Comparison of ENCODE assay signal across 26 cellular contexts in the genomic region with DNA sequence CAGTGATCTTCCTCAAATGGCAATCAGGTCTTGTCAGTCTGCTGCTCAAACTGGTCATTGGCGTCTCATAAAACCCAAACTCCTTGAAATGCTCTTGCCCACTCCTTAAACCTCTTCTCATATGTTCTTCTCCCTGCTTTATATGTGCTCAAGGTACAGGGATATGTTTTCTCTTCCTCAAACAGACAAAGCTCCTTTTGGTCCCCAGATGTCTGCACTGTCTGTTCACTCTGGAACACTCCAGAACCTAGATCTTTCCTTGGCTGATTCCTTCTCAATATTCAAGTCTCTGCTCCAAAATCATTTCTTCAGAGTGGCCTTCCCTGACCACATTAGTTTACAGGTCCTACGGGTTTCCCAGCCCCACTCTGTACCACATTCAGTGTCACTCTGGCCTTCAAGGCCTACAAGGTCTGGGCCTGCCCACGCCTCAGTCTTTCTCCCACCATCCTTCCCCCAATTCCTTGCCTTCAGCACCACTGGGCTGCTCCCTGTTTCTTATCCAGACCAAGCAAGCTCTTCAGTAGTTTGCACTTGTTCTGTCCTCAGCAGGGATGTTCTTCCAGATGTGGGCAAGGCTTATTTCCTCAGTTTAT. TPM values are rescaled to one million over a fixed set of nuclear protein-coding genes. Genes with fewer than 3 reads are reported as not detected.
DNase-seq lines count a peak whose midpoint lies in the region; ATAC-seq and TF ChIP-seq lines count a peak whose summit lies in the region.
"Had no signal": no experiment of that assay in that cellular context is flagged by ENCODE, and none has a peak within 500 bp of the region (broad histone marks: within the 10 kb centered on the region; RNA-seq: fewer than 3 reads in every experiment).

No MANE protein-coding gene starts in this region.

- peak in 1 of 2 donors; percentile 44 for ATAC-seq in natural killer cell treated with Interleukin-12 subunit alpha and Interleukin-12 subunit beta and Interleukin-15 and Interleukin-18, amount 100 ng/mL, for 72 hours
- no peak for ATAC-seq in natural killer cell
- no peak for ATAC-seq in activated CD8-positive, alpha-beta T cell treated with anti-CD3 and anti-CD28 coated beads for 36 hours
- peak; percentile 22 for ATAC-seq in naive thymus-derived CD4-positive, alpha-beta T cell
- ATAC-seq in HG02885 (IDR thresholded peaks at IDR 0.05; ENCODE audit: poor library complexity, unreplicated experiment) = no peak
- ATAC-seq: esophagus mucosa, HCT116, WTC11 had no signal

- POLR2A ChIA-PET in activated CD8-positive, alpha-beta T cell treated with anti-CD3 and anti-CD28 coated beads for 36 hours (lab: Charles Lee) = interaction anchor here (0.7 to 1.7 kb wide), 7 partner anchors 9 to 86 kb away, joined by 3 to 10 read pairs (median 3); partner anchors contain the start of gene THEMIS
- POLR2A ChIA-PET in naive thymus-derived CD4-positive, alpha-beta T cell (lab: Charles Lee) = interaction anchor here (0.9 to 1.0 kb wide), 2 partner anchors 10 to 18 kb away, joined by 3 to 5 read pairs; no protein-coding TSS in a partner anchor

- H3K36me3 ChIP-seq in naive thymus-derived CD4-positive, alpha-beta T cell (ENCODE audit: control insufficient read depth in 2 of 3, insufficient read depth in 3 of 3, low read length in 3 of 3) = peaks cover 0 to 9% (median 0%) of the 10 kb centered on the region in 3 experiments
- H3K36me3 ChIP-seq: left ventricle myocardium inferior, prostate gland, thoracic aorta had no signal

- H3K4me3 Mint-ChIP-seq in natural killer cell treated with Interleukin-12 subunit alpha and Interleukin-12 subunit beta and Interleukin-15 and Interleukin-18, amount 100 ng/mL, for 72 hours = peak overlapping the region; percentile 2
- no peak overlapping the region for H3K4me3 Mint-ChIP-seq in natural killer cell
- H3K4me3 Mint-ChIP-seq in activated CD8-positive, alpha-beta T cell treated with anti-CD3 and anti-CD28 coated beads for 36 hours = peak overlapping the region; percentile 53
- peak overlapping the region; percentile 8 to 91 (median 40) for H3K4me3 Mint-ChIP-seq in naive thymus-derived CD4-positive, alpha-beta T cell
- H3K4me3 Mint-ChIP-seq: immature natural killer cell, nephron, WTC11 had no signal

- peak overlapping the region; percentile 0 to 21 for H3K27ac Mint-ChIP-seq in natural killer cell treated with Interleukin-12 subunit alpha and Interleukin-12 subunit beta and Interleukin-15 and Interleukin-18, amount 100 ng/mL, for 72 hours
- no peak overlapping the region for H3K27ac Mint-ChIP-seq in natural killer cell
- peak overlapping the region; percentile 76 for H3K27ac Mint-ChIP-seq in activated CD8-positive, alpha-beta T cell treated with anti-CD3 and anti-CD28 coated beads for 36 hours
- peak overlapping the region; percentile 4 to 100 (median 75) for H3K27ac Mint-ChIP-seq in naive thymus-derived CD4-positive, alpha-beta T cell
- H3K27ac Mint-ChIP-seq: immature natural killer cell, nephron, WTC11 had no signal

- H3K27me3 Mint-ChIP-seq in natural killer cell treated with Interleukin-12 subunit alpha and Interleukin-12 subunit beta and Interleukin-15 and Interleukin-18, amount 100 ng/mL, for 72 hours = no peaks in the 10 kb centered on the region
- H3K27me3 Mint-ChIP-seq in natural killer cell (ENCODE audit: low read depth in 2 of 2) = no peaks in the 10 kb centered on the region
- no peaks in the 10 kb centered on the region for H3K27me3 Mint-ChIP-seq in activated CD8-positive, alpha-beta T cell treated with anti-CD3 and anti-CD28 coated beads for 36 hours
- no peaks in the 10 kb centered on the region for H3K27me3 Mint-ChIP-seq in naive thymus-derived CD4-positive, alpha-beta T cell

- no peak overlapping the region for H3K27ac ChIP-seq in naive thymus-derived CD4-positive, alpha-beta T cell (ENCODE audit: low read depth, low read length)
- H3K27ac ChIP-seq: hepatocyte, left ventricle myocardium inferior, prostate gland, RWPE1, thoracic aorta had no signal

- TF ChIP-seq CTCF in natural killer cell (IDR thresholded peaks at IDR 0.05) = no peak
- TF ChIP-seq CTCF in activated CD8-positive, alpha-beta T cell treated with anti-CD3 and anti-CD28 coated beads for 36 hours (IDR thresholded peaks at IDR 0.05) = no peak

- intact Hi-C loops in natural killer cell (cut with micrococcal nuclease) = no loop called here
- intact Hi-C loops in activated CD8-positive, alpha-beta T cell treated with anti-CD3 and anti-CD28 coated beads for 36 hours (cut with micrococcal nuclease) = loop anchor here (2.0 kb wide), 1 partner anchor 13 kb away; no protein-coding TSS in a partner anchor
- intact Hi-C loops in naive thymus-derived CD4-positive, alpha-beta T cell (cut with micrococcal nuclease) = loop anchor here in 1 of 2 donors (10.0 kb wide), 2 partner anchors 377 to 547 kb away; partner anchors contain the start of genes ECHDC1 and MTCL3

- no peak overlapping the region for H3K4me3 ChIP-seq in naive thymus-derived CD4-positive, alpha-beta T cell (ENCODE audit: low read length)
- H3K4me3 ChIP-seq: hepatocyte, left ventricle myocardium inferior, prostate gland, thoracic aorta had no signal

- no peaks in the 10 kb centered on the region for H3K9me3 ChIP-seq in naive thymus-derived CD4-positive, alpha-beta T cell (ENCODE audit: control insufficient read depth in 2 of 3, low read length in 3 of 3)
- H3K9me3 ChIP-seq: left ventricle myocardium inferior, prostate gland, SK-N-SH, thoracic aorta had no signal

- CTCF ChIA-PET in activated CD8-positive, alpha-beta T cell treated with anti-CD3 and anti-CD28 coated beads for 36 hours (lab: Charles Lee) = no interaction called here
- CTCF ChIA-PET in naive thymus-derived CD4-positive, alpha-beta T cell (lab: Charles Lee) = interaction anchor here (0.6 kb wide), 1 partner anchor 156 kb away, joined by 5 read pairs; no protein-coding TSS in a partner anchor

- H3K4me1 ChIP-seq in naive thymus-derived CD4-positive, alpha-beta T cell (ENCODE audit: control insufficient read depth in 2 of 2, insufficient read depth in 2 of 2, low read length in 2 of 2) = peaks cover 26 to 41% of the 10 kb centered on the region in 2 donors
- H3K4me1 ChIP-seq: left ventricle myocardium inferior, prostate gland had no signal

- peaks cover 10% of the 10 kb centered on the region for H3K36me3 Mint-ChIP-seq in natural killer cell treated with Interleukin-12 subunit alpha and Interleukin-12 subunit beta and Interleukin-15 and Interleukin-18, amount 100 ng/mL, for 72 hours
- H3K36me3 Mint-ChIP-seq in natural killer cell = no peaks in the 10 kb centered on the region
- H3K36me3 Mint-ChIP-seq in activated CD8-positive, alpha-beta T cell treated with anti-CD3 and anti-CD28 coated beads for 36 hours (ENCODE audit: low read depth) = peaks cover 54% of the 10 kb centered on the region
- peaks cover 10 to 47% (median 43%) of the 10 kb centered on the region in 5 donors for H3K36me3 Mint-ChIP-seq in naive thymus-derived CD4-positive, alpha-beta T cell
- H3K36me3 Mint-ChIP-seq: immature natural killer cell, WTC11 had no signal

- no peaks in the 10 kb centered on the region for H3K9me3 Mint-ChIP-seq in natural killer cell treated with Interleukin-12 subunit alpha and Interleukin-12 subunit beta and Interleukin-15 and Interleukin-18, amount 100 ng/mL, for 72 hours
- no peaks in the 10 kb centered on the region for H3K9me3 Mint-ChIP-seq in natural killer cell
- H3K9me3 Mint-ChIP-seq in activated CD8-positive, alpha-beta T cell treated with anti-CD3 and anti-CD28 coated beads for 36 hours = peaks cover 3% of the 10 kb centered on the region
- H3K9me3 Mint-ChIP-seq in naive thymus-derived CD4-positive, alpha-beta T cell = peaks cover 0 to 18% (median 0%) of the 10 kb centered on the region in 11 donors
- H3K9me3 Mint-ChIP-seq: immature natural killer cell, nephron had no signal

- H3K27me3 ChIP-seq in naive thymus-derived CD4-positive, alpha-beta T cell (ENCODE audit: control insufficient read depth in 2 of 2, insufficient read depth in 2 of 2, low read length in 2 of 2) = no peaks in the 10 kb centered on the region
- H3K27me3 ChIP-seq: hepatocyte had no signal

- peaks cover 6 to 21% of the 10 kb centered on the region in 2 donors for H3K4me1 Mint-ChIP-seq in natural killer cell treated with Interleukin-12 subunit alpha and Interleukin-12 subunit beta and Interleukin-15 and Interleukin-18, amount 100 ng/mL, for 72 hours (ENCODE audit: low read depth in 2 of 2)
- peaks cover 0 to 8% of the 10 kb centered on the region in 2 donors for H3K4me1 Mint-ChIP-seq in natural killer cell
- H3K4me1 Mint-ChIP-seq in activated CD8-positive, alpha-beta T cell treated with anti-CD3 and anti-CD28 coated beads for 36 hours (ENCODE audit: low read depth) = peaks cover 43% of the 10 kb centered on the region
- peaks cover 31 to 76% (median 67%) of the 10 kb centered on the region in 7 donors for H3K4me1 Mint-ChIP-seq in naive thymus-derived CD4-positive, alpha-beta T cell
- H3K4me1 Mint-ChIP-seq: nephron, WTC11 had no signal

- DNase-seq in natural killer cell treated with Interleukin-12 subunit alpha and Interleukin-12 subunit beta and Interleukin-15 and Interleukin-18, amount 100 ng/mL, for 72 hours (ENCODE audit: low spot score) = no peak
- no peak for DNase-seq in natural killer cell
- DNase-seq in activated CD8-positive, alpha-beta T cell treated with anti-CD3 and anti-CD28 coated beads for 36 hours = no peak
- DNase-seq in naive thymus-derived CD4-positive, alpha-beta T cell = no peak
- DNase-seq in activated effector memory CD4-positive, alpha-beta T cell treated with anti-CD3 and anti-CD28 coated beads, Interleukin-2, amount 50 U/mL, for 16 hours = no peak
- no peak for DNase-seq in AML-193 (lab: John Stamatoyannopoulos, UW)
- DNase-seq: activated gamma-delta T cell treated with Interleukin-2 at 50 U/mL for 16 hours; effector CD4-positive, alpha-beta T cell; foreskin melanocyte; immature natural killer cell; Karpas-422; left ventricle myocardium inferior; NCI-H1694 treated with DMSO at 0.1 percent for 48 hours; NCI-H69; SK-N-SH had no signal

RNA-seq across cellular contexts. Expression of gene THEMIS, which starts 9.0 kb away (rescaled TPM):
- 10 to 100 TPM in 1 of 2 donors, 1 to 10 TPM in 1; 3.8 to 44.2 TPM for total RNA-seq in natural killer cell treated with Interleukin-12 subunit alpha and Interleukin-12 subunit beta and Interleukin-15 and Interleukin-18, amount 100 ng/mL, for 72 hours
- 10 to 100 TPM in 1 of 3 donors, 1 to 10 TPM in 1, under 1 TPM in 1; 0.82 to 11.7 (median 1.7) TPM for total RNA-seq in natural killer cell
- 10 to 100 TPM; 79.5 to 80.1 TPM for total RNA-seq in activated CD8-positive, alpha-beta T cell treated with anti-CD3 and anti-CD28 coated beads for 36 hours
- total RNA-seq in naive thymus-derived CD4-positive, alpha-beta T cell = 10 to 100 TPM; 51.3 to 97.3 (median 54.7) TPM
- 100 to 1,000 TPM in 1 of 2 donors, 10 to 100 TPM in 1; 93.4 to 110 TPM for polyA plus RNA-seq in naive thymus-derived CD4-positive, alpha-beta T cell
- total RNA-seq: chondrocyte, hepatocyte, HT1080, WTC11 had no signal
- polyA plus RNA-seq: hepatocyte, SK-N-SH had no signal

Comparison
In these comparisons a context has a peak if more than half of its experiments do, and no peak if none do; other contexts are left out.
1. H3K27ac Mint-ChIP-seq: peak in natural killer cell treated with Interleukin-12 subunit alpha and Interleukin-12 subunit beta and Interleukin-15 and Interleukin-18, amount 100 ng/mL, for 72 hours (2 of 2), activated CD8-positive, alpha-beta T cell treated with anti-CD3 and anti-CD28 coated beads for 36 hours (single experiment) and naive thymus-derived CD4-positive, alpha-beta T cell (9 of 9); none in natural killer cell (0 of 2).